19 cellular contexts compared by ENCODE assay signal in genomic region chr10:68151453-68151852, GRCh38. TPM values are rescaled to one million over a fixed set of nuclear protein-coding genes. Genes with fewer than 3 reads are reported as not detected.
DNase-seq lines count a peak whose midpoint lies in the region; ATAC-seq, FAIRE-seq and TF ChIP-seq lines count a peak whose summit lies in the region.
"Had no signal": no experiment of that assay in that cellular context is flagged by ENCODE, and none has a peak within 500 bp of the region (broad histone marks: within the 10 kb centered on the region; RNA-seq: fewer than 3 reads in every experiment).

No MANE protein-coding gene starts in this region.

- no peak overlapping the region for H3K14ac ChIP-seq in H1 (ENCODE audit: insufficient read length)

- intact Hi-C loops in heart left ventricle (cut with DNase I) (loop anchor here in 1 of 10 donors (10.0 kb wide), 1 partner anchor 297 kb away; no protein-coding TSS in a partner anchor), Right ventricle myocardium superior (cut with DNase I) (no loop called here), MCF 10A (cut with micrococcal nuclease) (no loop called here)

- no peak overlapping the region for H3K4me2 ChIP-seq in H1 (ENCODE audit: insufficient read depth in 1 of 2, low read depth in 2 of 2, low read length in 2 of 2)
- H3K4me2 ChIP-seq: GM23338 had no signal

- H3K4me3 ChIP-seq in heart left ventricle = no peak overlapping the region
- no peak overlapping the region for H3K4me3 ChIP-seq in H1 (ENCODE audit: extremely low read depth in 1 of 4, insufficient read depth in 2 of 4, low read depth in 3 of 4, low read length in 4 of 4)
- no peak overlapping the region for H3K4me3 ChIP-seq in skeletal muscle tissue (ENCODE audit: low read length in 3 of 3)
- H3K4me3 ChIP-seq: GM23338, SK-N-MC had no signal

- no TSS peak for BruUV-seq in MCF 10A (replicated peaks; lab: Mats Ljungman, UMichigan)

- no peak overlapping the region; the same call in 1 of the 2 replicates for H2BK20ac ChIP-seq in H1 (ENCODE audit: low read length)

- H3K27me3 Mint-ChIP-seq in HFFc6 (ENCODE audit: insufficient read depth) (peaks cover 2% of the 10 kb centered on the region; the same call in 1 of the 2 replicates), MCF 10A (ENCODE audit: insufficient read depth, unreplicated experiment) (no peaks in the 10 kb centered on the region)

- no peaks in the 10 kb centered on the region for H3K79me2 ChIP-seq in H1 (ENCODE audit: control insufficient read depth in 1 of 2, insufficient read depth in 2 of 2, low read length in 2 of 2)

- H3K23me2 ChIP-seq in H1 (ENCODE audit: low read depth, low read length) = no peaks in the 10 kb centered on the region; the same call in 1 of the 2 replicates

- no peak overlapping the region for H4K91ac ChIP-seq in H1 (replicated peaks; ENCODE audit: insufficient read length, low read length)

- H3K36me3 ChIP-seq in heart left ventricle (peaks cover 0 to 59% (median 0%) of the 10 kb centered on the region in 9 donors), H1 (ENCODE audit: control insufficient read depth in 2 of 4, insufficient read depth in 4 of 4, low read length in 3 of 4) (no peaks in the 10 kb centered on the region), skeletal muscle tissue (ENCODE audit: control insufficient read depth in 3 of 3, insufficient read depth in 3 of 3, low read length in 3 of 3) (peaks cover 21 to 47% (median 24%) of the 10 kb centered on the region in 3 donors)

- no peaks in the 10 kb centered on the region for H3K9me3 Mint-ChIP-seq in HFFc6
- H3K9me3 Mint-ChIP-seq in MCF 10A (ENCODE audit: unreplicated experiment) = no peaks in the 10 kb centered on the region
- H3K9me3 Mint-ChIP-seq: GM23338 had no signal

- peaks cover 0 to 41% (median 15%) of the 10 kb centered on the region in 12 donors for H3K4me1 ChIP-seq in heart left ventricle
- peaks cover 0 to 12% (median 8%) of the 10 kb centered on the region in 4 experiments; a peak in 5 of 7 replicates for H3K4me1 ChIP-seq in H1 (replicated peaks in 1 of 4; ENCODE audit: control insufficient read depth in 3 of 4, insufficient read depth in 4 of 4, low read length in 3 of 4)
- H3K4me1 ChIP-seq in skeletal muscle tissue (ENCODE audit: control insufficient read depth in 3 of 3, insufficient read depth in 3 of 3, low read length in 3 of 3) = peaks cover 33 to 56% (median 42%) of the 10 kb centered on the region in 3 donors

- H3K36me3 Mint-ChIP-seq in HFFc6 (ENCODE audit: low read depth) = peaks cover 78% of the 10 kb centered on the region
- H3K36me3 Mint-ChIP-seq in MCF 10A (ENCODE audit: insufficient read depth, unreplicated experiment) = no peaks in the 10 kb centered on the region
- H3K36me3 Mint-ChIP-seq: CD14-positive monocyte had no signal

- H3K9me3 ChIP-seq in heart left ventricle = no peaks in the 10 kb centered on the region
- no peaks in the 10 kb centered on the region for H3K9me3 ChIP-seq in H1 (ENCODE audit: insufficient read depth in 2 of 2, low read depth in 1 of 2, low read length in 1 of 2)
- no peaks in the 10 kb centered on the region for H3K9me3 ChIP-seq in skeletal muscle tissue (ENCODE audit: control insufficient read depth in 3 of 3, low read length in 3 of 3)

- H3K27me3 ChIP-seq in heart left ventricle = no peaks in the 10 kb centered on the region
- no peaks in the 10 kb centered on the region for H3K27me3 ChIP-seq in H1 (replicated peaks in 1 of 4; ENCODE audit: control insufficient read depth in 3 of 4, extremely low read depth in 1 of 4, insufficient read depth in 3 of 4, low read length in 3 of 4)
- H3K27me3 ChIP-seq in skeletal muscle tissue (ENCODE audit: control insufficient read depth in 3 of 3, insufficient read depth in 3 of 3, low read length in 3 of 3) = no peaks in the 10 kb centered on the region

- H2AK5ac ChIP-seq in H1 (ENCODE audit: low read depth, low read length) = no peak overlapping the region

- 91 to 94% (median 93%) methylated on average over 1 of the region's 1 CpG for WGBS in heart left ventricle, 4 donors
- 80% methylated on average over 1 of the region's 1 CpG; no CpG with 5 or more reads in 1 of the 2 experiments for WGBS in H1 (ENCODE audit: extremely low coverage in 1 of 2, insufficient coverage in 1 of 2, insufficient read length in 1 of 2, insufficient replicate concordance in 2 of 2, low coverage in 1 of 2, low lambda C conversion rate in 2 of 2, missing lambda C conversion rate in 1 of 2), 2 experiments

- no peak for DNase-seq in heart left ventricle
- DNase-seq in Right ventricle myocardium superior = no peak
- DNase-seq in HFFc6 = no peak
- DNase-seq in H1 (ENCODE audit: low read depth in 1 of 2, low spot score in 2 of 2) = no peak
- DNase-seq in NCI-H146 treated with DMSO at 0.1 percent for 48 hours (lab: John Stamatoyannopoulos, UW; ENCODE audit: unreplicated experiment) = no peak
- DNase-seq in MCF 10A (ENCODE audit: unreplicated experiment) = no peak
- DNase-seq: ACHN, AML-193, GF-D8, Kasumi-1, NCI-H1930, NCI-H748 treated with DMSO at 0.1 percent for 48 hours had no signal

- no peak overlapping the region for H2BK120ac ChIP-seq in H1 (replicated peaks; ENCODE audit: low read depth, low read length)

- CTCF ChIA-PET in H1 (lab: Charles Lee; ENCODE audit: partially characterized antibody) (interaction anchor here (1.0 to 1.6 kb wide), 5 partner anchors 28 to 296 kb away, joined by 3 to 6 read pairs (median 5); no protein-coding TSS in a partner anchor), MCF 10A (lab: Yijun Ruan, JAX) (interaction anchor here (0.5 to 1.8 kb wide), 6 partner anchors 40 to 198 kb away, joined by 3 to 11 read pairs (median 4); no protein-coding TSS in a partner anchor)

- H2AFZ ChIP-seq in H1 (ENCODE audit: low read length) = no peak overlapping the region
- H2AFZ ChIP-seq: GM23338 had no signal

- no peak overlapping the region for H3K18ac ChIP-seq in H1 (ENCODE audit: extremely low read depth, low read length)

- ATAC-seq in heart left ventricle (no peak), Right ventricle myocardium superior (ENCODE audit: poor library complexity) (no peak), HG03097 (IDR thresholded peaks at IDR 0.05; ENCODE audit: low FRiP score, unreplicated experiment) (no peak)
- ATAC-seq: GM23338 had no signal

- H3K4me3 Mint-ChIP-seq in HFFc6 (no peak overlapping the region), MCF 10A (ENCODE audit: unreplicated experiment) (no peak overlapping the region)
- H3K4me3 Mint-ChIP-seq: CD14-positive monocyte, GM23338 had no signal

- peak overlapping the region in 9 of 12 donors; percentile 72 to 94 (median 83) for H3K27ac ChIP-seq in heart left ventricle
- no peak overlapping the region for H3K27ac ChIP-seq in H1 (ENCODE audit: low read depth, low read length)
- H3K27ac ChIP-seq in skeletal muscle tissue (ENCODE audit: low read depth, low read length) = peak overlapping the region; percentile 64
- H3K27ac ChIP-seq: SK-N-MC had no signal

- no peak for FAIRE-seq in H1 (lab: Jason Lieb, UNC)
- FAIRE-seq: GM12891 had no signal

- no peaks in the 10 kb centered on the region for H3K79me1 ChIP-seq in H1 (ENCODE audit: low read depth, low read length)

- H4K20me1 ChIP-seq in H1 (replicated peaks in 1 of 2; ENCODE audit: control insufficient read depth in 1 of 2, insufficient read depth in 2 of 2, low read length in 2 of 2) = no peaks in the 10 kb centered on the region

- TF ChIP-seq CTCF in heart left ventricle (IDR thresholded peaks at IDR 0.05) (no peak), HFFc6 (IDR thresholded peaks at IDR 0.05) (no peak), H1 (IDR thresholded peaks at IDR 0.05; ENCODE audit: control extremely low read depth in 1 of 3, insufficient read depth in 1 of 3, low read depth in 1 of 3, low read length in 3 of 3) (no peak), MCF 10A (IDR thresholded peaks at IDR 0.05; ENCODE audit: unreplicated experiment) (no peak)

- H3K4me1 Mint-ChIP-seq in HFFc6 (ENCODE audit: low read depth) (peaks cover 60% of the 10 kb centered on the region), MCF 10A (ENCODE audit: insufficient read depth, unreplicated experiment) (peaks cover 9% of the 10 kb centered on the region)
- H3K4me1 Mint-ChIP-seq: CD14-positive monocyte had no signal

- H3K9ac ChIP-seq in H1 (replicated peaks in 1 of 4; ENCODE audit: extremely low read depth in 1 of 4, low read depth in 3 of 4, low read length in 3 of 4) = no peak overlapping the region
- no peak overlapping the region for H3K9ac ChIP-seq in skeletal muscle tissue (ENCODE audit: low read depth in 1 of 3, low read length in 3 of 3)

- H3K27ac Mint-ChIP-seq in HFFc6 (peak overlapping the region; percentile 92), MCF 10A (ENCODE audit: low read depth, unreplicated experiment) (no peak overlapping the region)
- H3K27ac Mint-ChIP-seq: CD14-positive monocyte, GM23338 had no signal

- H2BK15ac ChIP-seq in H1 (ENCODE audit: low read length) = no peak overlapping the region

- no peak for TF ChIP-seq EP300 in H1 (IDR thresholded peaks at IDR 0.05; ENCODE audit: borderline replicate concordance in 1 of 2, low read depth in 2 of 2, low read length in 2 of 2)

- POLR2A ChIA-PET in H1 (lab: Charles Lee; ENCODE audit: partially characterized antibody) = interaction anchor here (0.6 to 1.1 kb wide), 2 partner anchors 179 to 180 kb away, joined by 3 read pairs; partner anchors contain the start of gene HNRNPH3
- POLR2A ChIA-PET in MCF 10A (lab: Yijun Ruan, JAX) = interaction anchor here (1.1 to 1.5 kb wide), 2 partner anchors 11 to 180 kb away, joined by 3 to 5 read pairs; partner anchors contain the start of gene HNRNPH3

- H3K56ac ChIP-seq in H1 (replicated peaks; ENCODE audit: insufficient read length, low read depth, low read length) = no peak overlapping the region

- H2BK5ac ChIP-seq in H1 (ENCODE audit: low read depth, low read length) = no peak overlapping the region

- TF ChIP-seq RAD21 in H1 (IDR thresholded peaks at IDR 0.05 in 1 of 2, conservative IDR thresholded peaks at IDR 0.05 in 1 of 2; ENCODE audit: low read depth in 2 of 2, low read length in 2 of 2) = no peak

- H3K23ac ChIP-seq in H1 (ENCODE audit: insufficient read length) = no peak overlapping the region

- H4K8ac ChIP-seq in H1 (ENCODE audit: extremely low read depth, insufficient read depth, low read length) = no peak overlapping the region

- H3K4ac ChIP-seq in H1 (replicated peaks; ENCODE audit: insufficient read length, low read depth, low read length) = no peak overlapping the region

- H2BK12ac ChIP-seq in H1 (ENCODE audit: low read depth, low read length) = peak overlapping the region; percentile 52; the same call in 1 of the 2 replicates

- no peak for TF ChIP-seq POLR2A in heart left ventricle (IDR thresholded peaks at IDR 0.05)
- no peak for TF ChIP-seq POLR2A in H1 (IDR thresholded peaks at IDR 0.05; ENCODE audit: control extremely low read depth in 1 of 2, low read depth in 2 of 2, low read length in 2 of 2)

- no peak overlapping the region for H4K5ac ChIP-seq in H1 (ENCODE audit: insufficient read length, low read depth, low read length)

RNA-seq across cellular contexts. Expression of gene MYPN, which starts 42.2 kb away (rescaled TPM):
- total RNA-seq in heart left ventricle (100 to 1,000 TPM; 105 to 240 (median 159) TPM), Right ventricle myocardium superior (92.0 TPM), skeletal muscle tissue (57.4 TPM), MCF 10A (2022) (0.22 and 0.37 TPM in 2 replicates)
- polyA plus RNA-seq in heart left ventricle (100 to 1,000 TPM in 1 of 2 donors, 10 to 100 TPM in 1; 33.4 to 107 TPM), H1 (2011; rRNA removed) (not detected in 2 replicates)
- 10 to 100 TPM; 70.3 to 89.1 (median 80.1) TPM for total RNA-seq in HFFc6 (2021; fragmentation: NEBNext Ultra II Directional; extraction: Animal tissue kit (Norgen Biotek cat#: 25700))
- not detected in 2 replicates for total RNA-seq in H1 (2021; fragmentation: NEBNext Ultra II Directional; extraction: Animal tissue kit (Norgen Biotek cat#: 25700))
- not detected for polyA plus RNA-seq in H1 (2011; cell fraction: cytosol; rRNA removed)
- polyA plus RNA-seq in H1 (2011; cell fraction: nucleus; rRNA removed) = not detected
- polyA plus RNA-seq in H1 (2012, experiment 1 of 2) = 0.04 TPM in 1 of 4 replicates, not detected in the others
- polyA plus RNA-seq in H1 (2012, experiment 2 of 2) = not detected
- polyA plus RNA-seq in H1 (2013, experiment 1 of 2) = 0.02 TPM
- under 0.01 TPM for polyA plus RNA-seq in H1 (2013, experiment 2 of 2)
- polyA minus RNA-seq in H1 (2011; rRNA and poly(A)+ RNA removed) = not detected in 2 replicates
- 0.81 TPM for polyA minus RNA-seq in H1 (2011; cell fraction: cytosol; rRNA and poly(A)+ RNA removed)
- polyA minus RNA-seq in H1 (2011; cell fraction: nucleus; rRNA and poly(A)+ RNA removed) = not detected
- total RNA-seq: GM23338, HT-29 had no signal
- polyA plus RNA-seq: CD14-positive monocyte, GM23338 had no signal

Comparison
In these comparisons a context has a peak if more than half of its experiments do, and no peak if none do; other contexts are left out.
1. RNA of gene MYPN, which starts 42.2 kb away (total RNA-seq): 105 to 240 TPM in heart left ventricle, 92.0 TPM in Right ventricle myocardium superior (single experiment), 70.3 to 89.1 TPM in HFFc6 and 57.4 TPM in skeletal muscle tissue (single experiment); 0.22 to 0.37 TPM in MCF 10A and not detected in H1; every median in the first group is over 10 times any median in the second.